Comparison of ENCODE assay signal across 35 cellular contexts in genomic region chr6:54868556-54868955, GRCh38. TPM values are rescaled to one million over a fixed set of nuclear protein-coding genes. Genes with fewer than 3 reads are reported as not detected.
"Had no signal": no experiment of that assay in that cellular context is flagged by ENCODE, and none has a peak within 500 bp of the region (broad histone marks: within the 10 kb centered on the region; RNA-seq: fewer than 3 reads in every experiment).

No MANE protein-coding gene starts in this region.

- H3K4me1 Mint-ChIP-seq: activated CD4-positive, alpha-beta memory T cell treated with anti-CD3 and anti-CD28 coated beads, Interleukin-2, amount 10 ng/mL, durations not matched to agents 7 days and 5 days; activated CD4-positive, alpha-beta T cell treated with anti-CD3 and anti-CD28 coated beads for 36 hours; activated CD4-positive, alpha-beta T cell treated with anti-CD3 and anti-CD28 coated beads, Interleukin-2, amount 10 ng/mL, durations not matched to agents 7 days and 5 days; activated CD8-positive, alpha-beta memory T cell treated with anti-CD3 and anti-CD28 coated beads, Interleukin-2, amount 10 ng/mL, durations not matched to agents 7 days and 5 days; activated naive CD8-positive, alpha-beta T cell treated with anti-CD3 and anti-CD28 coated beads for 36 hours had no signal

- H3K27me3 Mint-ChIP-seq: activated CD4-positive, alpha-beta memory T cell treated with anti-CD3 and anti-CD28 coated beads, Interleukin-2, amount 10 ng/mL, durations not matched to agents 7 days and 5 days; activated CD4-positive, alpha-beta T cell treated with anti-CD3 and anti-CD28 coated beads for 36 hours; activated CD4-positive, alpha-beta T cell treated with anti-CD3 and anti-CD28 coated beads, Interleukin-2, amount 10 ng/mL, durations not matched to agents 7 days and 5 days; activated CD8-positive, alpha-beta memory T cell treated with anti-CD3 and anti-CD28 coated beads, Interleukin-2, amount 10 ng/mL, durations not matched to agents 7 days and 5 days; activated naive CD8-positive, alpha-beta T cell treated with anti-CD3 and anti-CD28 coated beads for 36 hours; activated T-cell treated with anti-CD3 and anti-CD28 coated beads, Interleukin-2, amount 50 U/mL, for 24 hours had no signal

- H3K4me1 ChIP-seq: adrenal gland, body of pancreas, breast epithelium had no signal

- DNase-seq: activated CD4-positive, alpha-beta memory T cell treated with anti-CD3 and anti-CD28 coated beads, Interleukin-2, amount 10 ng/mL, durations not matched to agents 7 days and 5 days; activated CD4-positive, alpha-beta T cell treated with anti-CD3 and anti-CD28 coated beads for 1 hour; activated CD4-positive, alpha-beta T cell treated with anti-CD3 and anti-CD28 coated beads for 36 hours; activated CD4-positive, alpha-beta T cell treated with anti-CD3 and anti-CD28 coated beads for 48 hours; activated CD4-positive, alpha-beta T cell treated with anti-CD3 and anti-CD28 coated beads, Interleukin-2, amount 10 ng/mL, durations not matched to agents 7 days and 5 days; activated CD4-positive, CD25-positive, alpha-beta regulatory T cell; activated CD8-positive, alpha-beta memory T cell treated with anti-CD3 and anti-CD28 coated beads for 24 hours; activated CD8-positive, alpha-beta memory T cell treated with anti-CD3 and anti-CD28 coated beads, Interleukin-2, amount 10 ng/mL, durations not matched to agents 7 days and 5 days; activated CD8-positive, alpha-beta memory T cell treated with anti-CD3 and anti-CD28 coated beads, Interleukin-2, amount 50 U/mL, for 48 hours; activated CD8-positive, alpha-beta T cell treated with anti-CD3 and anti-CD28 coated beads, Interleukin-2, amount 10 ng/mL, durations not matched to agents 7 days and 5 days; activated effector memory CD4-positive, alpha-beta T cell treated with Interleukin-2 at 50 U/mL for 16 hours; activated gamma-delta T cell; activated naive CD4-positive, alpha-beta T cell treated with anti-CD3 and anti-CD28 coated beads for 36 hours; activated naive CD4-positive, alpha-beta T cell treated with anti-CD3 and anti-CD28 coated beads, Interleukin-2, amount 50 U/mL, for 16 hours; activated naive CD8-positive, alpha-beta T cell treated with anti-CD3 and anti-CD28 coated beads for 36 hours; activated T-cell treated with anti-CD3 and anti-CD28 coated beads, Interleukin-2, amount 50 U/mL, for 24 hours; activated T-cell treated with anti-CD3 and anti-CD28 coated beads, Interleukin-2, amount 50 U/mL, for 48 hours; adrenal gland; amniotic stem cell; aorta; body of pancreas; brain microvascular endothelial cell; central memory CD4-positive, alpha-beta T cell; SW 1271; T-helper 1 cell; T-helper 2 cell; T-helper 9 cell; WERI-Rb-1 had no signal

- H3K9me3 ChIP-seq: adrenal gland, body of pancreas, breast epithelium had no signal

- H3K27ac ChIP-seq: adrenal gland, body of pancreas, brain microvascular endothelial cell, breast epithelium, WERI-Rb-1 had no signal

- H3K36me3 ChIP-seq: adrenal gland, brain microvascular endothelial cell, breast epithelium, WERI-Rb-1 had no signal

- H3K36me3 Mint-ChIP-seq: activated CD8-positive, alpha-beta memory T cell treated with anti-CD3 and anti-CD28 coated beads, Interleukin-2, amount 10 ng/mL, durations not matched to agents 7 days and 5 days; activated naive CD4-positive, alpha-beta T cell treated with anti-CD3 and anti-CD28 coated beads, Interleukin-2, amount 50 U/mL, for 72 hours; activated naive CD8-positive, alpha-beta T cell treated with anti-CD3 and anti-CD28 coated beads for 36 hours; WTC11 had no signal

- H3K27ac Mint-ChIP-seq: activated CD4-positive, alpha-beta memory T cell treated with anti-CD3 and anti-CD28 coated beads, Interleukin-2, amount 10 ng/mL, durations not matched to agents 7 days and 5 days; activated CD4-positive, alpha-beta T cell treated with anti-CD3 and anti-CD28 coated beads for 36 hours; activated CD4-positive, alpha-beta T cell treated with anti-CD3 and anti-CD28 coated beads, Interleukin-2, amount 10 ng/mL, durations not matched to agents 7 days and 5 days; activated CD8-positive, alpha-beta memory T cell treated with anti-CD3 and anti-CD28 coated beads, Interleukin-2, amount 10 ng/mL, durations not matched to agents 7 days and 5 days; activated CD8-positive, alpha-beta T cell treated with anti-CD3 and anti-CD28 coated beads, Interleukin-2, amount 10 ng/mL, durations not matched to agents 7 days and 5 days; activated naive CD4-positive, alpha-beta T cell treated with anti-CD3 and anti-CD28 coated beads for 36 hours; activated naive CD4-positive, alpha-beta T cell treated with anti-CD3 and anti-CD28 coated beads, Interleukin-2, amount 50 U/mL, for 72 hours; activated naive CD8-positive, alpha-beta T cell treated with anti-CD3 and anti-CD28 coated beads for 36 hours; activated T-cell treated with anti-CD3 and anti-CD28 coated beads, Interleukin-2, amount 50 U/mL, for 24 hours; activated T-helper 2 cell treated with anti-CD3 and anti-CD28 coated beads, Interferon-gamma antibody, Interleukin-2, Interleukin-4, amounts not matched to agents 10 μg/mL and 5 μg/mL and 100 μg/mL, durations not matched to agents 14 hours and 24 hours and 36 hours; T-helper 1 cell treated with Interleukin-12 subunit alpha and Interleukin-12 subunit beta and Interleukin-4 antibody, amounts not matched to agents 30 μg/mL and 1 μg/mL, for 36 hours; T-helper 2 cell treated with Interferon-gamma antibody and Interleukin-4, amounts not matched to agents 5 μg/mL and 100 μg/mL, for 36 hours; WTC11 had no signal

- H3K27me3 ChIP-seq: adrenal gland, body of pancreas, brain microvascular endothelial cell, breast epithelium had no signal

- H3K9me3 Mint-ChIP-seq: activated CD4-positive, alpha-beta memory T cell treated with anti-CD3 and anti-CD28 coated beads, Interleukin-2, amount 10 ng/mL, durations not matched to agents 7 days and 5 days; activated CD4-positive, alpha-beta T cell treated with anti-CD3 and anti-CD28 coated beads, Interleukin-2, amount 10 ng/mL, durations not matched to agents 7 days and 5 days; activated naive CD4-positive, alpha-beta T cell treated with anti-CD3 and anti-CD28 coated beads for 36 hours; activated T-helper 2 cell treated with anti-CD3 and anti-CD28 coated beads, Interferon-gamma antibody, Interleukin-2, Interleukin-4, amounts not matched to agents 10 μg/mL and 5 μg/mL and 100 μg/mL, durations not matched to agents 14 hours and 24 hours and 36 hours; T-helper 1 cell treated with Interleukin-12 subunit alpha and Interleukin-12 subunit beta and Interleukin-4 antibody, amounts not matched to agents 30 μg/mL and 1 μg/mL, for 36 hours; T-helper 2 cell treated with Interferon-gamma antibody and Interleukin-4, amounts not matched to agents 5 μg/mL and 100 μg/mL, for 36 hours; WTC11 had no signal

- H3K4me3 Mint-ChIP-seq: activated CD4-positive, alpha-beta memory T cell treated with anti-CD3 and anti-CD28 coated beads, Interleukin-2, amount 10 ng/mL, durations not matched to agents 7 days and 5 days; activated CD4-positive, alpha-beta T cell treated with anti-CD3 and anti-CD28 coated beads for 36 hours; activated CD4-positive, alpha-beta T cell treated with anti-CD3 and anti-CD28 coated beads, Interleukin-2, amount 10 ng/mL, durations not matched to agents 7 days and 5 days; activated CD8-positive, alpha-beta memory T cell treated with anti-CD3 and anti-CD28 coated beads, Interleukin-2, amount 10 ng/mL, durations not matched to agents 7 days and 5 days; activated CD8-positive, alpha-beta T cell treated with anti-CD3 and anti-CD28 coated beads, Interleukin-2, amount 10 ng/mL, durations not matched to agents 7 days and 5 days; activated naive CD4-positive, alpha-beta T cell treated with anti-CD3 and anti-CD28 coated beads for 36 hours; activated naive CD8-positive, alpha-beta T cell treated with anti-CD3 and anti-CD28 coated beads for 36 hours; activated T-cell treated with anti-CD3 and anti-CD28 coated beads, Interleukin-2, amount 50 U/mL, for 24 hours; T-helper 1 cell treated with Interleukin-12 subunit alpha and Interleukin-12 subunit beta and Interleukin-4 antibody, amounts not matched to agents 30 μg/mL and 1 μg/mL, for 36 hours; T-helper 2 cell treated with Interferon-gamma antibody and Interleukin-4, amounts not matched to agents 5 μg/mL and 100 μg/mL, for 36 hours; WTC11 had no signal

- H3K4me3 ChIP-seq: adrenal gland, body of pancreas, breast epithelium had no signal

- ATAC-seq: activated CD4-positive, alpha-beta T cell treated with anti-CD3 and anti-CD28 coated beads for 36 hours; activated CD4-positive, CD25-positive, alpha-beta regulatory T cell treated with anti-CD3 and anti-CD28 coated beads, Interleukin-2, amount 50 U/mL, for 24 hours; activated CD8-positive, alpha-beta memory T cell treated with anti-CD3 and anti-CD28 coated beads, Interleukin-2, amount 10 ng/mL, durations not matched to agents 7 days and 5 days; activated CD8-positive, alpha-beta T cell treated with anti-CD3 and anti-CD28 coated beads, Interleukin-2, amount 10 ng/mL, durations not matched to agents 7 days and 5 days; activated naive CD4-positive, alpha-beta T cell treated with anti-CD3 and anti-CD28 coated beads, Interleukin-2, amount 50 U/mL, for 72 hours; body of pancreas; WTC11 had no signal

RNA-seq across cellular contexts. Expression of gene FAM83B, which starts 22.0 kb away (rescaled TPM):
- total RNA-seq: activated CD4-positive, alpha-beta memory T cell treated with anti-CD3 and anti-CD28 coated beads, Interleukin-2, amount 10 ng/mL, durations not matched to agents 7 days and 5 days; activated CD4-positive, alpha-beta T cell treated with anti-CD3 and anti-CD28 coated beads for 36 hours; activated CD4-positive, alpha-beta T cell treated with anti-CD3 and anti-CD28 coated beads, Interleukin-2, amount 10 ng/mL, durations not matched to agents 7 days and 5 days; activated CD8-positive, alpha-beta memory T cell treated with anti-CD3 and anti-CD28 coated beads, Interleukin-2, amount 10 ng/mL, durations not matched to agents 7 days and 5 days; activated CD8-positive, alpha-beta T cell treated with anti-CD3 and anti-CD28 coated beads, Interleukin-2, amount 10 ng/mL, durations not matched to agents 7 days and 5 days; activated naive CD4-positive, alpha-beta T cell treated with anti-CD3 and anti-CD28 coated beads for 36 hours; activated naive CD4-positive, alpha-beta T cell treated with anti-CD3 and anti-CD28 coated beads, Interleukin-2, amount 50 U/mL, for 72 hours; activated naive CD8-positive, alpha-beta T cell treated with anti-CD3 and anti-CD28 coated beads for 36 hours; activated T-helper 2 cell treated with anti-CD3 and anti-CD28 coated beads, Interferon-gamma antibody, Interleukin-2, Interleukin-4, amounts not matched to agents 10 μg/mL and 5 μg/mL and 100 μg/mL, durations not matched to agents 14 hours and 24 hours and 36 hours; adrenal gland; aorta had no signal
- polyA plus RNA-seq: adrenal gland had no signal
